In the genomic region with DNA sequence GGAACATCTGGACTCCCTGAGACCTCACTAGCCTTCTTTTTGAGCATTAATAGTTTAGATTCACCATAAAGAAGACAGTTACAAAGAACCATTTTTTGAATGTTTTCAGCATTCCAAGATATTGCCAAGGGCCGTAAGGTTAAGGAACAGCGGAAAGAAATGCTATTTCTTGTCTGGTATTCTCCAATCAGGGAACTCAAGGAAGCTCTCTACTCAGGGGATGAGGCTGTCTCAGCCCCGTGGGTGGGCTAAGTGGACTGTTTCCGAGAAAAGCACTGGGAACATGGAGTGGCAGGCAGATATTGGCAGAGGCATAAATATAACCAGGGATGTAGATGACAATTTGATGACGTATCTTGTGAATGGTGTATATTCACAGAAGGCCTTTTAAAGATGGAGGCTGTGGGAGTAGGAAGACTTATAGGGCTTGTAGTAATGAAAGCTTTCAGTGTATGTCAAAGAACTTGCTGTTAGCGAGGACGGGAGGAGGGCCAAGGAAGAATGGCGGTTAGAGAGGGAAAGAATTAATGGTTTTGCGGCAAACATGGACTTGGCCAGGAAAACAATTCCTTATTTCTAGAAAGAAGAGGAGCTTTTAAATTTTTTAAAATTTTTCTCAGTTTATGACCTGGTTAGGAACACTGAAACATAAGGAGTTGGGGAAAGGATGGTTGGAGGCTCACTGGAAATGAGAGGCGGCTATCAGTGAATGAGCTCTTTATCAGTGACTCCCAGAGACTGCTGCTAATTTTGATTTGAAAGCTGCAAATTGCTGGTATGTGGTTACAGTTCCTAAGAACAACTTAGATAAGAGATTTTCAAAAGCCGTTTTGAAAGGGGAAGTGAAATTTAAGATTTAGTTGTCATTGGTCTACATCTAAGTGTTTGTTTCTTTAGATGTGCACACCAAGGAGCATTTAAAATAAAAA, we compare ENCODE assay signal across 9 cellular contexts.
DNase-seq lines count a peak whose midpoint lies in the region; ATAC-seq and TF ChIP-seq lines count a peak whose summit lies in the region.
"Had no signal": no experiment of that assay in that cellular context is flagged by ENCODE, and none has a peak within 500 bp of the region (broad histone marks: within the 10 kb centered on the region; RNA-seq: fewer than 3 reads in every experiment).

No MANE protein-coding gene starts in this region.

- no peaks in the 10 kb centered on the region for H3K9me3 ChIP-seq in endodermal cell (ENCODE audit: control insufficient read depth, low read length)
- no peaks in the 10 kb centered on the region for H3K9me3 ChIP-seq in body of pancreas
- H3K9me3 ChIP-seq: thoracic aorta had no signal

- no peaks in the 10 kb centered on the region for H3K36me3 ChIP-seq in endodermal cell (ENCODE audit: control insufficient read depth, insufficient read depth, low read length)
- H3K36me3 ChIP-seq in body of pancreas (replicated peaks in 1 of 2; ENCODE audit: insufficient read depth in 1 of 2, low read depth in 2 of 2) = no peaks in the 10 kb centered on the region
- H3K36me3 ChIP-seq: thoracic aorta had no signal

- H3K9me3 Mint-ChIP-seq in activated B cell treated with CpG ODN at 0.5 μM for 24 hours = no peaks in the 10 kb centered on the region
- no peaks in the 10 kb centered on the region for H3K9me3 Mint-ChIP-seq in endodermal cell

- no peak for TF ChIP-seq POLR2A in body of pancreas (IDR thresholded peaks at IDR 0.05)

- H3K4me1 Mint-ChIP-seq in activated B cell treated with CpG ODN at 0.5 μM for 24 hours (peaks cover 26% of the 10 kb centered on the region), endodermal cell (peaks cover 16% of the 10 kb centered on the region)

- CTCF ChIA-PET in activated B cell treated with CpG ODN at 0.5 μM for 24 hours (lab: Charles Lee) = interaction anchor here (0.6 kb wide), 1 partner anchor 61 kb away, joined by 3 read pairs; no protein-coding TSS in a partner anchor

- H3K36me3 Mint-ChIP-seq in activated B cell treated with CpG ODN at 0.5 μM for 24 hours (ENCODE audit: low read depth) (no peaks in the 10 kb centered on the region), endodermal cell (ENCODE audit: low read depth) (peaks cover 5% of the 10 kb centered on the region)

- H3K27ac ChIP-seq in endodermal cell (ENCODE audit: low read depth, low read length) (no peak overlapping the region), body of pancreas (no peak overlapping the region)

- DNase-seq in activated B cell treated with CpG ODN at 0.5 μM for 24 hours (no peak), pons (ENCODE audit: low spot score) (peak; percentile 71), endodermal cell (no peak), SW480 (ENCODE audit: low spot score) (no peak), body of pancreas (no peak)
- no peak for DNase-seq in stimulated activated CD4-positive, alpha-beta T cell treated with anti-CD3 and anti-CD28 coated beads, Interleukin-1b, Interleukin-23, amount 100 ng/mL, for 48 hours

- no peak overlapping the region for H3K9ac ChIP-seq in endodermal cell (ENCODE audit: extremely low read depth, low read length, poor library complexity, severe bottlenecking)

- peaks cover 72% of the 10 kb centered on the region for H3K27me3 ChIP-seq in endodermal cell (ENCODE audit: control insufficient read depth, insufficient read depth, low read length, poor library complexity, severe bottlenecking)
- no peaks in the 10 kb centered on the region for H3K27me3 ChIP-seq in body of pancreas

- TF ChIP-seq CTCF in activated B cell treated with CpG ODN at 0.5 μM for 24 hours (IDR thresholded peaks at IDR 0.05) (no peak), endodermal cell (conservative IDR thresholded peaks at IDR 0.05) (no peak), body of pancreas (IDR thresholded peaks at IDR 0.05) (no peak)

- intact Hi-C loops in activated B cell treated with CpG ODN at 0.5 μM for 24 hours (cut with micrococcal nuclease) = loop anchor here (2.0 to 5.0 kb wide), 2 partner anchors 45 to 533 kb away; a partner anchor contains a TSS
- intact Hi-C loops in body of pancreas (cut with DNase I) = no loop called here

- H3K4me3 ChIP-seq in endodermal cell (ENCODE audit: low read length) = no peak overlapping the region
- H3K4me3 ChIP-seq in body of pancreas = no peak overlapping the region
- H3K4me3 ChIP-seq: thoracic aorta had no signal

- H3K27ac Mint-ChIP-seq in activated B cell treated with CpG ODN at 0.5 μM for 24 hours = no peak overlapping the region
- no peak overlapping the region for H3K27ac Mint-ChIP-seq in endodermal cell

- ATAC-seq in GM19328 (IDR thresholded peaks at IDR 0.05; ENCODE audit: unreplicated experiment) = peak; percentile 50
- peak; percentile 87 for ATAC-seq in HG03108 (IDR thresholded peaks at IDR 0.05; ENCODE audit: unreplicated experiment)
- ATAC-seq in activated B cell treated with CpG ODN at 0.5 μM for 24 hours (ENCODE audit: low read depth) = peak; percentile 13
- ATAC-seq in body of pancreas = no peak

- no peak overlapping the region for H3K4me3 Mint-ChIP-seq in activated B cell treated with CpG ODN at 0.5 μM for 24 hours
- no peak overlapping the region for H3K4me3 Mint-ChIP-seq in endodermal cell

- peaks cover 4% of the 10 kb centered on the region for H3K27me3 Mint-ChIP-seq in activated B cell treated with CpG ODN at 0.5 μM for 24 hours
- H3K27me3 Mint-ChIP-seq in endodermal cell (ENCODE audit: insufficient read depth) = peaks cover 61% of the 10 kb centered on the region

- WGBS in endodermal cell (ENCODE audit: insufficient coverage in 1 of 2, insufficient read length in 1 of 2), 2 experiments = 85 to 93% methylated on average over 10 to 11 of the region's 11 CpGs
- WGBS in body of pancreas, 2 donors = 65 to 80% methylated on average over 11 of the region's 11 CpGs

- no peaks in the 10 kb centered on the region for H3K4me1 ChIP-seq in endodermal cell (ENCODE audit: control insufficient read depth, insufficient read depth, low read length)
- peaks cover 31% of the 10 kb centered on the region for H3K4me1 ChIP-seq in body of pancreas

- POLR2A ChIA-PET in activated B cell treated with CpG ODN at 0.5 μM for 24 hours (lab: Charles Lee) = no interaction called here
